Comparison of ENCODE assay signal across 21 cellular contexts in genomic region chr14:102873546-102874061, GRCh38.
"Had no signal": no experiment of that assay in that cellular context is flagged by ENCODE, and none has a peak within 500 bp of the region (broad histone marks: within the 10 kb centered on the region; RNA-seq: fewer than 3 reads in every experiment).

No MANE protein-coding gene starts in this region.

- H3K27ac ChIP-seq: lower lobe of right lung, neutrophil, right atrium auricular region, upper lobe of right lung had no signal

- FAIRE-seq: endometrium had no signal

- H3K9me3 ChIP-seq: lower lobe of right lung, neutrophil, right atrium auricular region, upper lobe of right lung had no signal

- ATAC-seq: esophagus mucosa; lower lobe of right lung; naive thymus-derived CD8-positive, alpha-beta T cell; stimulated activated naive B cell treated with anti-CD40 and anti-IgM and Interleukin-4, amounts not matched to agents 10 μg/mL and 1 μg/mL and 100 μg/mL, for 72 hours; T-cell; upper lobe of right lung; WTC11 had no signal

- H3K4me3 ChIP-seq: lower lobe of right lung, right atrium auricular region, smooth muscle cell, upper lobe of right lung had no signal

- H3K4me2 ChIP-seq: smooth muscle cell had no signal

- H3K27me3 ChIP-seq: neutrophil, right atrium auricular region, upper lobe of right lung had no signal

- H3K4me1 ChIP-seq: upper lobe of right lung had no signal

- DNase-seq: activated CD4-positive, alpha-beta T cell treated with anti-CD3 and anti-CD28 coated beads for 48 hours; activated CD8-positive, alpha-beta memory T cell treated with anti-CD3 and anti-CD28 coated beads for 24 hours; activated effector memory CD4-positive, alpha-beta T cell treated with Interleukin-2 at 50 U/mL for 16 hours; activated naive CD8-positive, alpha-beta T cell treated with anti-CD3 and anti-CD28 coated beads, Interleukin-2, amount 10 ng/mL, durations not matched to agents 7 days and 5 days; anterior cingulate cortex; cerebellar nuclear complex; hypothalamus; kidney glomerular epithelial cell; lower lobe of right lung; midbrain; naive thymus-derived CD8-positive, alpha-beta T cell; posterior cingulate gyrus; stimulated activated naive B cell treated with anti-CD40 and anti-IgM and Interleukin-4, amounts not matched to agents 10 μg/mL and 1 μg/mL and 100 μg/mL, for 72 hours; T-cell; upper lobe of right lung had no signal
